ENCODE assay signal across 15 cellular contexts in genomic region chr16:72014675-72015074, GRCh38. TPM values are rescaled to one million over a fixed set of nuclear protein-coding genes. Genes with fewer than 3 reads are reported as not detected.
"Had no signal": no experiment of that assay in that cellular context is flagged by ENCODE, and none has a peak within 500 bp of the region (broad histone marks: within the 10 kb centered on the region; RNA-seq: fewer than 3 reads in every experiment).

No MANE protein-coding gene starts in this region.

- H3K27ac ChIP-seq: SJCRH30, tibial artery had no signal

- H3K4me1 ChIP-seq: SJCRH30 had no signal

- H3K27me3 ChIP-seq: breast epithelium, SJCRH30, tibial artery had no signal

- H3K9me3 ChIP-seq: breast epithelium, SJCRH30, tibial artery had no signal

- ATAC-seq: activated CD8-positive, alpha-beta memory T cell treated with anti-CD3 and anti-CD28 coated beads, Interleukin-2, amount 10 ng/mL, durations not matched to agents 7 days and 5 days had no signal

- H3K4me3 ChIP-seq: SJCRH30, tibial artery had no signal

- DNase-seq: activated CD4-positive, alpha-beta T cell treated with anti-CD3 and anti-CD28 coated beads for 1 hour; activated CD4-positive, alpha-beta T cell treated with anti-CD3 and anti-CD28 coated beads, Interleukin-2, amount 50 U/mL, for 48 hours; activated CD8-positive, alpha-beta memory T cell treated with anti-CD3 and anti-CD28 coated beads, Interleukin-2, amount 10 ng/mL, durations not matched to agents 7 days and 5 days; activated gamma-delta T cell; activated T-cell treated with anti-CD3 and anti-CD28 coated beads, Interleukin-2, amount 50 U/mL, for 24 hours; anterior cingulate cortex; foreskin melanocyte; mammary epithelial cell; SJCRH30; stimulated activated CD4-positive, alpha-beta T cell treated with anti-CD3 and anti-CD28 coated beads, Interleukin-4, amount 100 ng/mL, for 4 hours; T-helper 9 cell; tibial artery had no signal

- H3K36me3 ChIP-seq: breast epithelium, SJCRH30 had no signal

RNA-seq across cellular contexts. Expression of gene PKD1L3, which starts 14.5 kb away (rescaled TPM):
- total RNA-seq: neural crest cell, osteocyte, SJCRH30 had no signal
- polyA plus RNA-seq: mammary epithelial cell had no signal

RNA-seq across cellular contexts. Expression of gene HP, which starts 39.6 kb away (rescaled TPM):
- total RNA-seq: activated CD8-positive, alpha-beta memory T cell treated with anti-CD3 and anti-CD28 coated beads, Interleukin-2, amount 10 ng/mL, durations not matched to agents 7 days and 5 days; mammary epithelial cell; neural crest cell; osteocyte; SJCRH30 had no signal
- polyA plus RNA-seq: mammary epithelial cell had no signal

RNA-seq across cellular contexts. Expression of gene HPR, which starts 48.4 kb away (rescaled TPM):
- total RNA-seq: activated CD8-positive, alpha-beta memory T cell treated with anti-CD3 and anti-CD28 coated beads, Interleukin-2, amount 10 ng/mL, durations not matched to agents 7 days and 5 days; mammary epithelial cell; neural crest cell; osteocyte; SJCRH30 had no signal
- polyA plus RNA-seq: mammary epithelial cell had no signal
